8 cellular contexts compared by ENCODE assay signal in the genomic region with DNA sequence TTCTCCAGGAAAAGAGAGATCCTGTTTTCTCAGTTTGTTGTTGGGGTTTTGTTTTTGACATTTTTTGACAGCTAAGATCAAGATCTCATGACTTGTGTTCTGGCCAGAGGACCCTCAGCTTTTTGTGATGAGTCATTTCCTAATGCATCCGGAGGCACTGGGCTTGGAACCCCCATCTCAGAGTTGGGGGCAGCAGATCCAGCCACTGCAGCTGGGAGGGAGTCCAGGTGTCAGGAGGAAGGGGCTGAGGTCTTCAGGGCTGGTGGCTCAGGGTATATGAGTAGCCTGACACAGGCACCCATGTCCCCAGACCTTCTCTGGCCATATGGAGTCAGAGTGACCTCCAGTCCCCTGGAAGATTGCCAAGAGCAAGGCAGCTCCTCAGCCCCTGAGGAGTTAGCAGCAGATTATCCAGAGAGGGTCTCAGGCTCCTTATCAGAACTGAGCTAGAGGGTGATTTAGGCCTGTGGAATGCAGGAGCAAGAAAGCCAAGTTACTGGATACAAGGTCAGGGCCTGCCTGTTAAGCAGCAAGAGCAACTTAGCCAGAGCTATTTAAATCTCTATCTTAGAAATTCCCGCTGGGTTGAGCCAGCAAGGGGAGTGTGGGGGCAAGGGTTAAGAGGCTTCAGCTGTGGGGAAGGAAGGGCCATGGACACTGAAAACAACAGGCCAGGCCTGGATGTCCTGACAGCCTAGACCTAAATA.
DNase-seq lines count a peak whose midpoint lies in the region; ATAC-seq, FAIRE-seq and TF ChIP-seq lines count a peak whose summit lies in the region.

No MANE protein-coding gene starts in this region.

- H3K4me2 ChIP-seq in SK-N-SH: peak overlapping the region; percentile 76

- TF ChIP-seq RAD21 in SK-N-SH (IDR thresholded peaks at IDR 0.05; ENCODE audit: low read length): no peak

- TF ChIP-seq CTCF in SK-N-SH (IDR thresholded peaks at IDR 0.05) (no peak), foreskin fibroblast (IDR thresholded peaks at IDR 0.05; ENCODE audit: low read depth, low read length) (no peak), pancreas (IDR thresholded peaks at IDR 0.05) (no peak)

- intact Hi-C loops in pancreas (cut with DNase I): no loop called here

- peaks cover 14 to 27% of the 10 kb centered on the region in 2 experiments; a peak in 3 of 4 replicates for H3K4me1 ChIP-seq in SK-N-SH (ENCODE audit: control insufficient read depth in 1 of 2, insufficient read depth in 2 of 2, low read depth in 1 of 2, low read length in 1 of 2)
- H3K4me1 ChIP-seq in pancreas: peaks cover 0 to 21% (median 12%) of the 10 kb centered on the region in 3 donors

- H3K27me3 ChIP-seq in SK-N-SH (ENCODE audit: insufficient read depth) (no peaks in the 10 kb centered on the region), pancreas (no peaks in the 10 kb centered on the region)

- in situ Hi-C loops in Caki2 (cut with HindIII; ENCODE audit: low pct_unique_long_range_greater_than_20kb, low sequenced_read_pairs) (no loop called here), G401 (cut with HindIII; ENCODE audit: low sequenced_read_pairs) (no loop called here), KBM-7 (cut with MboI; ENCODE audit: low pct_unique_long_range_greater_than_20kb, low sequenced_read_pairs) (no loop called here)

- 8% methylated on average over 2 of the region's 2 CpGs for WGBS in SK-N-SH (ENCODE audit: low lambda C conversion rate)
- 38 to 45% methylated on average over 2 of the region's 2 CpGs for WGBS in pancreas, 2 donors

- H3K27ac ChIP-seq in SK-N-SH (ENCODE audit: low read depth in 2 of 2, low read length in 1 of 2) (peak overlapping the region; percentile 84 to 86), pancreas (peak overlapping the region in 2 of 4 donors; percentile 14 to 20)

- H2AFZ ChIP-seq in SK-N-SH (ENCODE audit: low read depth): no peak overlapping the region

- H3K9ac ChIP-seq in SK-N-SH: no peak overlapping the region; the same call in 1 of the 2 replicates

- peaks cover 11% of the 10 kb centered on the region; the same call in 1 of the 2 replicates for H4K20me1 ChIP-seq in SK-N-SH (ENCODE audit: insufficient read depth)

- CTCF ChIA-PET in SK-N-SH (lab: Yijun Ruan, JAX): interaction anchor here (0.9 to 2.1 kb wide), 4 partner anchors 10 to 88 kb away, joined by 4 to 6 read pairs (median 4); no protein-coding TSS in a partner anchor

- no peaks in the 10 kb centered on the region for H3K9me3 ChIP-seq in SK-N-SH
- no peaks in the 10 kb centered on the region for H3K9me3 ChIP-seq in pancreas

- TF ChIP-seq EP300 in SK-N-SH (IDR thresholded peaks at IDR 0.05; ENCODE audit: borderline replicate concordance in 1 of 2, low read depth in 1 of 2, low read length in 1 of 2): peak; percentile 6 to 39; a peak in 3 of 4 replicates

- FAIRE-seq in pancreas (lab: Jason Lieb, UNC): no peak

- H3K79me2 ChIP-seq in SK-N-SH (ENCODE audit: insufficient read depth): peaks cover 83% of the 10 kb centered on the region

- peaks cover 21% of the 10 kb centered on the region for H3F3A ChIP-seq in SK-N-SH (replicated peaks; ENCODE audit: insufficient read depth)

- no peaks in the 10 kb centered on the region for H3K9me2 ChIP-seq in SK-N-SH

- H3K36me3 ChIP-seq in SK-N-SH (replicated peaks in 1 of 2; ENCODE audit: control insufficient read depth in 1 of 2, insufficient read depth in 2 of 2, low read length in 1 of 2) (no peaks in the 10 kb centered on the region), pancreas (no peaks in the 10 kb centered on the region)

- no peak overlapping the region for H3K4me3 ChIP-seq in SK-N-SH (ENCODE audit: low read depth in 2 of 2, low read length in 1 of 2)
- H3K4me3 ChIP-seq in foreskin fibroblast (ENCODE audit: low read depth in 1 of 2, low read length in 2 of 2): no peak overlapping the region
- no peak overlapping the region for H3K4me3 ChIP-seq in pancreas

- DNase-seq in Caki2 (ENCODE audit: low read depth) (peak; percentile 48), SK-N-SH (peak; percentile 59), foreskin fibroblast (peak; percentile 83 to 88), pancreas (peak in 3 of 6 donors; percentile 6 to 29 (median 25)), activated gamma-delta T cell treated with Interleukin-2 at 50 U/mL for 16 hours (no peak), G401 (ENCODE audit: low spot score) (no peak), KBM-7 (no peak), NOMO-1 (lab: John Stamatoyannopoulos, UW; ENCODE audit: unreplicated experiment in 2 of 2) (no peak)

- ATAC-seq in pancreas: peak; percentile 63 to 88 (median 80)

- POLR2A ChIA-PET in SK-N-SH (lab: Yijun Ruan, JAX): interaction anchor here (0.9 to 1.0 kb wide), 2 partner anchors 21 to 62 kb away, joined by 3 to 5 read pairs; a partner anchor contains a TSS

TF ChIP-seq in SK-N-SH, 30 proteins besides CTCF, POLR2A, EP300 and RAD21 (continues in another document):
- TF ChIP-seq, protein P1, sequence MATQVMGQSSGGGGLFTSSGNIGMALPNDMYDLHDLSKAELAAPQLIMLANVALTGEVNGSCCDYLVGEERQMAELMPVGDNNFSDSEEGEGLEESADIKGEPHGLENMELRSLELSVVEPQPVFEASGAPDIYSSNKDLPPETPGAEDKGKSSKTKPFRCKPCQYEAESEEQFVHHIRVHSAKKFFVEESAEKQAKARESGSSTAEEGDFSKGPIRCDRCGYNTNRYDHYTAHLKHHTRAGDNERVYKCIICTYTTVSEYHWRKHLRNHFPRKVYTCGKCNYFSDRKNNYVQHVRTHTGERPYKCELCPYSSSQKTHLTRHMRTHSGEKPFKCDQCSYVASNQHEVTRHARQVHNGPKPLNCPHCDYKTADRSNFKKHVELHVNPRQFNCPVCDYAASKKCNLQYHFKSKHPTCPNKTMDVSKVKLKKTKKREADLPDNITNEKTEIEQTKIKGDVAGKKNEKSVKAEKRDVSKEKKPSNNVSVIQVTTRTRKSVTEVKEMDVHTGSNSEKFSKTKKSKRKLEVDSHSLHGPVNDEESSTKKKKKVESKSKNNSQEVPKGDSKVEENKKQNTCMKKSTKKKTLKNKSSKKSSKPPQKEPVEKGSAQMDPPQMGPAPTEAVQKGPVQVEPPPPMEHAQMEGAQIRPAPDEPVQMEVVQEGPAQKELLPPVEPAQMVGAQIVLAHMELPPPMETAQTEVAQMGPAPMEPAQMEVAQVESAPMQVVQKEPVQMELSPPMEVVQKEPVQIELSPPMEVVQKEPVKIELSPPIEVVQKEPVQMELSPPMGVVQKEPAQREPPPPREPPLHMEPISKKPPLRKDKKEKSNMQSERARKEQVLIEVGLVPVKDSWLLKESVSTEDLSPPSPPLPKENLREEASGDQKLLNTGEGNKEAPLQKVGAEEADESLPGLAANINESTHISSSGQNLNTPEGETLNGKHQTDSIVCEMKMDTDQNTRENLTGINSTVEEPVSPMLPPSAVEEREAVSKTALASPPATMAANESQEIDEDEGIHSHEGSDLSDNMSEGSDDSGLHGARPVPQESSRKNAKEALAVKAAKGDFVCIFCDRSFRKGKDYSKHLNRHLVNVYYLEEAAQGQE (IDR thresholded peaks at IDR 0.05; ENCODE audit: low read depth, low read length): no peak
- peak; percentile 67; the same call in 1 of the 2 replicates for TF ChIP-seq TEAD4 (IDR thresholded peaks at IDR 0.05; ENCODE audit: borderline replicate concordance, insufficient read depth)
- no peak for TF ChIP-seq FOXJ3 (CRISPR knock-in tag; IDR thresholded peaks at IDR 0.05)
- TF ChIP-seq MEF2A (IDR thresholded peaks at IDR 0.05; ENCODE audit: borderline replicate concordance, low read depth): no peak; the same call in 1 of the 2 replicates
- TF ChIP-seq RCOR1 (IDR thresholded peaks at IDR 0.05; ENCODE audit: low read length): peak; percentile 51; the same call in 1 of the 2 replicates
- TF ChIP-seq TAF1 (IDR thresholded peaks at IDR 0.05; ENCODE audit: borderline replicate concordance, low read depth, low read length): no peak
- TF ChIP-seq, protein P2, sequence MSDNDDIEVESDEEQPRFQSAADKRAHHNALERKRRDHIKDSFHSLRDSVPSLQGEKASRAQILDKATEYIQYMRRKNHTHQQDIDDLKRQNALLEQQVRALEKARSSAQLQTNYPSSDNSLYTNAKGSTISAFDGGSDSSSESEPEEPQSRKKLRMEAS (IDR thresholded peaks at IDR 0.05; ENCODE audit: low read depth): no peak; the same call in 1 of the 2 replicates
- TF ChIP-seq, protein P3, sequence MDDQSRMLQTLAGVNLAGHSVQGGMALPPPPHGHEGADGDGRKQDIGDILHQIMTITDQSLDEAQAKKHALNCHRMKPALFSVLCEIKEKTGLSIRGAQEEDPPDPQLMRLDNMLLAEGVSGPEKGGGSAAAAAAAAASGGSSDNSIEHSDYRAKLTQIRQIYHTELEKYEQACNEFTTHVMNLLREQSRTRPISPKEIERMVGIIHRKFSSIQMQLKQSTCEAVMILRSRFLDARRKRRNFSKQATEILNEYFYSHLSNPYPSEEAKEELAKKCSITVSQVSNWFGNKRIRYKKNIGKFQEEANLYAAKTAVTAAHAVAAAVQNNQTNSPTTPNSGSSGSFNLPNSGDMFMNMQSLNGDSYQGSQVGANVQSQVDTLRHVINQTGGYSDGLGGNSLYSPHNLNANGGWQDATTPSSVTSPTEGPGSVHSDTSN (IDR thresholded peaks at IDR 0.05): peak; percentile 66
- TF ChIP-seq, protein P4, sequence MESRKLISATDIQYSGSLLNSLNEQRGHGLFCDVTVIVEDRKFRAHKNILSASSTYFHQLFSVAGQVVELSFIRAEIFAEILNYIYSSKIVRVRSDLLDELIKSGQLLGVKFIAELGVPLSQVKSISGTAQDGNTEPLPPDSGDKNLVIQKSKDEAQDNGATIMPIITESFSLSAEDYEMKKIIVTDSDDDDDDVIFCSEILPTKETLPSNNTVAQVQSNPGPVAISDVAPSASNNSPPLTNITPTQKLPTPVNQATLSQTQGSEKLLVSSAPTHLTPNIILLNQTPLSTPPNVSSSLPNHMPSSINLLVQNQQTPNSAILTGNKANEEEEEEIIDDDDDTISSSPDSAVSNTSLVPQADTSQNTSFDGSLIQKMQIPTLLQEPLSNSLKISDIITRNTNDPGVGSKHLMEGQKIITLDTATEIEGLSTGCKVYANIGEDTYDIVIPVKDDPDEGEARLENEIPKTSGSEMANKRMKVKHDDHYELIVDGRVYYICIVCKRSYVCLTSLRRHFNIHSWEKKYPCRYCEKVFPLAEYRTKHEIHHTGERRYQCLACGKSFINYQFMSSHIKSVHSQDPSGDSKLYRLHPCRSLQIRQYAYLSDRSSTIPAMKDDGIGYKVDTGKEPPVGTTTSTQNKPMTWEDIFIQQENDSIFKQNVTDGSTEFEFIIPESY (IDR thresholded peaks at IDR 0.05; ENCODE audit: borderline replicate concordance, low read depth): no peak
- TF ChIP-seq JUND (IDR thresholded peaks at IDR 0.05): peak; percentile 45; the same call in 1 of the 2 replicates
- no peak for TF ChIP-seq GATA2 (CRISPR knock-in tag; IDR thresholded peaks at IDR 0.05)

Comparison
In these comparisons a context has a peak if more than half of its experiments do, and no peak if none do; other contexts are left out.
1. DNase-seq: peak in Caki2 (single experiment), SK-N-SH (single experiment) and foreskin fibroblast (2 of 2); none in activated gamma-delta T cell treated with Interleukin-2 at 50 U/mL for 16 hours (single experiment), G401 (single experiment), KBM-7 (single experiment) and NOMO-1 (0 of 2).